ENCODE assay signal across 16 cellular contexts in the genomic region with DNA sequence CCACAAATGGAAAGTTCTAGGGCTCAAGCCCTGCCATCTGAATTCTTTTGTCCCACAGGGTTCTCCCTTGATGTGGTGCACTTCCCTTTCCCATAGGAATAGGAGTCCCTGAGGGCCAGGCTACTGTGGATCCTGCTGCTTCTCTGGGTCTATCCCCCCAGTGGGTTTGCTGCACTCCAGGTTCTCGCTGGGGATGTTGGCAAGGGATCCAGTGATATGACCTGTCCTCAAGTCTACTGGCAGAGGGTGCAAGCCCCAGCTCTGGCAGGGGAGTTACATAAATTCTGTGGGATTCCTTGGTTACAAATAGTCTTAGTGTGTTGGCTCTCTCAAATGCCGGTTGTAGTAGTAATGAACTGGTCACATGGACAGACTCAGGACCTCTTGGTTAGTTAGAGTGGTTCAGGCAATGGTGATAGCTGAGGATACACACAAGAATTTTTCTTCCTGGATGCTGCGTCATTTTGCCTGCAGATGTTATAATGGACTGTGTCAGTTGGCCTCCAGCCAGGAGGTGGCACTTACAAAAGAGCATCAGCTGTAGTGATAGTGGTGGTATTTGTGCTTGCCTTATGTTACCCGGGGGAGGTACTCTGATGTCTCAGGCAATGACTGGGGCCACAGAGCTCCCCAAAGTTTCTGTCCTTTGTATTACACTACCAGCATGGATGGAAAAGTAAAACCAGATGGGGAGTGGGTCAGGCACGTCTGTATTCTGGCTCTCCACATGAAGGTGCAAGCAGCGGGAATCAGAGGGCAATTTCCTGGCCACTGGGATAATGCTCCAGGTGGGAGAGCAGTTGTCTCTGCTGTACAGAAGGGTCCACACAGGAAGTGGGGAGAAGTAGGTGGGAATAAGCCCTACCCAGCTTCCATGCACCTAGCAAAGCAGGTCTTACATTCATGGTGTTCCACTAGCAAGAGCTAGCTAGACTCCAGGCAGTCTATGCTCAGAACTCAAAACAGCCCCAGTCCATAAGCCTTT.
"Had no signal": no experiment of that assay in that cellular context is flagged by ENCODE, and none has a peak within 500 bp of the region (broad histone marks: within the 10 kb centered on the region; RNA-seq: fewer than 3 reads in every experiment).

No MANE protein-coding gene starts in this region.

- H3K4me3 ChIP-seq: body of pancreas, gastroesophageal sphincter, pancreas, stomach, thoracic aorta, uterus had no signal

- H3K27ac ChIP-seq: body of pancreas, epithelial cell of prostate, gastroesophageal sphincter, pancreas, stomach, thoracic aorta, uterus had no signal

- H3K27me3 ChIP-seq: body of pancreas, gastroesophageal sphincter, pancreas, stomach, uterus had no signal

- H3K36me3 ChIP-seq: gastroesophageal sphincter, pancreas, stomach, thoracic aorta, uterus had no signal

- H3K4me1 ChIP-seq: body of pancreas, gastroesophageal sphincter, pancreas, stomach, uterus had no signal

- H3K27ac Mint-ChIP-seq: activated naive CD4-positive, alpha-beta T cell treated with anti-CD3 and anti-CD28 coated beads, Interleukin-2, amount 50 U/mL, for 72 hours had no signal

- ATAC-seq: activated naive CD4-positive, alpha-beta T cell treated with anti-CD3 and anti-CD28 coated beads, Interleukin-2, amount 50 U/mL, for 72 hours; body of pancreas; gastroesophageal sphincter; pancreas had no signal

- H3K36me3 Mint-ChIP-seq: activated naive CD4-positive, alpha-beta T cell treated with anti-CD3 and anti-CD28 coated beads, Interleukin-2, amount 50 U/mL, for 72 hours had no signal

- H3K9me3 ChIP-seq: body of pancreas, pancreas, thoracic aorta, uterus had no signal

- DNase-seq: activated CD4-positive, alpha-beta T cell treated with anti-CD3 and anti-CD28 coated beads, Interleukin-2, amount 50 U/mL, for 1 hour; activated CD4-positive, CD25-positive, alpha-beta regulatory T cell; activated effector memory CD4-positive, alpha-beta T cell treated with Interleukin-2 at 50 U/mL for 16 hours; amniotic stem cell; body of pancreas; effector memory CD4-positive, alpha-beta T cell; kidney; pancreas; stimulated activated CD4-positive, alpha-beta T cell treated with anti-CD3 and anti-CD28 coated beads, Interleukin-4, amount 100 ng/mL, for 1 hour; stimulated activated CD8-positive, alpha-beta memory T cell treated with anti-CD3 and anti-CD28 coated beads, Interleukin-4, amount 100 ng/mL, for 48 hours; stomach; uterus had no signal
